10 cellular contexts compared by ENCODE assay signal in genomic region chr18:75408554-75409506, GRCh38. TPM values are rescaled to one million over a fixed set of nuclear protein-coding genes. Genes with fewer than 3 reads are reported as not detected.
DNase-seq lines count a peak whose midpoint lies in the region; ATAC-seq and TF ChIP-seq lines count a peak whose summit lies in the region.
"Had no signal": no experiment of that assay in that cellular context is flagged by ENCODE, and none has a peak within 500 bp of the region (broad histone marks: within the 10 kb centered on the region; RNA-seq: fewer than 3 reads in every experiment).

No MANE protein-coding gene starts in this region.

- peaks cover 11% of the 10 kb centered on the region for H3K4me1 Mint-ChIP-seq in stimulated activated naive CD8-positive, alpha-beta T cell treated with anti-CD3 and anti-CD28 coated beads, Interleukin-15, amount 100 ng/mL, for 72 hours

- H3K4me1 ChIP-seq in right atrium auricular region: no peaks in the 10 kb centered on the region
- H3K4me1 ChIP-seq: body of pancreas had no signal

- H3K4me3 ChIP-seq in right atrium auricular region: no peak overlapping the region
- H3K4me3 ChIP-seq: body of pancreas had no signal

- H3K9me3 ChIP-seq in right atrium auricular region: no peaks in the 10 kb centered on the region
- H3K9me3 ChIP-seq: body of pancreas had no signal

- H3K27ac Mint-ChIP-seq in stimulated activated naive CD8-positive, alpha-beta T cell treated with anti-CD3 and anti-CD28 coated beads, Interleukin-15, amount 100 ng/mL, for 72 hours: peak overlapping the region in 1 of 2 donors; percentile 45

- TF ChIP-seq CTCF in right atrium auricular region (IDR thresholded peaks at IDR 0.05): no peak

- no peaks in the 10 kb centered on the region for H3K9me3 Mint-ChIP-seq in stimulated activated naive CD8-positive, alpha-beta T cell treated with anti-CD3 and anti-CD28 coated beads, Interleukin-15, amount 100 ng/mL, for 72 hours

- DNase-seq in activated effector memory CD4-positive, alpha-beta T cell treated with anti-CD3 and anti-CD28 coated beads, Interleukin-2, amount 50 U/mL, for 16 hours: peak; percentile 66
- DNase-seq in activated effector memory CD4-positive, alpha-beta T cell treated with Interleukin-2 at 50 U/mL for 16 hours: no peak
- peak; percentile 89 for DNase-seq in fibroblast of the conjunctiva (ENCODE audit: low read depth)
- peak; percentile 37 to 52 for DNase-seq in stimulated activated naive CD8-positive, alpha-beta T cell treated with anti-CD3 and anti-CD28 coated beads, Interleukin-15, amount 100 ng/mL, for 72 hours
- DNase-seq in right atrium auricular region (ENCODE audit: low spot score): no peak

- H3K27me3 Mint-ChIP-seq in stimulated activated naive CD8-positive, alpha-beta T cell treated with anti-CD3 and anti-CD28 coated beads, Interleukin-15, amount 100 ng/mL, for 72 hours: peaks cover 14% of the 10 kb centered on the region

- H3K36me3 ChIP-seq in right atrium auricular region: no peaks in the 10 kb centered on the region

- no peaks in the 10 kb centered on the region for H3K27me3 ChIP-seq in right atrium auricular region
- H3K27me3 ChIP-seq: body of pancreas had no signal

- no peak overlapping the region for H3K27ac ChIP-seq in right atrium auricular region
- H3K27ac ChIP-seq: body of pancreas had no signal

- no peak overlapping the region for H3K4me3 Mint-ChIP-seq in stimulated activated naive CD8-positive, alpha-beta T cell treated with anti-CD3 and anti-CD28 coated beads, Interleukin-15, amount 100 ng/mL, for 72 hours

- ATAC-seq in SK-N-SH treated with all-trans-retinoic acid at 6 μM for 48 hours (peak; percentile 85), HG03135 (IDR thresholded peaks at IDR 0.05; ENCODE audit: unreplicated experiment) (no peak), GM18867 (IDR thresholded peaks at IDR 0.05; ENCODE audit: unreplicated experiment) (no peak)
- ATAC-seq in stimulated activated naive CD8-positive, alpha-beta T cell treated with anti-CD3 and anti-CD28 coated beads, Interleukin-15, amount 100 ng/mL, for 72 hours: peak; percentile 94
- ATAC-seq: body of pancreas had no signal

TF ChIP-seq in SK-N-SH treated with all-trans-retinoic acid at 6 μM for 48 hours, 23 proteins besides CTCF, POLR2A, EP300 and RAD21:
- TF ChIP-seq CSRNP3 (CRISPR knock-in tag; IDR thresholded peaks at IDR 0.05): no peak
- TF ChIP-seq ISL1 (CRISPR knock-in tag; IDR thresholded peaks at IDR 0.05): peak; percentile 22; the same call in 1 of the 2 replicates
- TF ChIP-seq CREB5 (CRISPR knock-in tag; IDR thresholded peaks at IDR 0.05; ENCODE audit: low read depth): no peak
- no peak for TF ChIP-seq TSHZ2 (CRISPR knock-in tag; IDR thresholded peaks at IDR 0.05)
- no peak for TF ChIP-seq CSDC2 (CRISPR knock-in tag; IDR thresholded peaks at IDR 0.05)

RNA-seq across cellular contexts. Expression of gene SMIM21, which starts 18.7 kb away (rescaled TPM):
- total RNA-seq in right atrium auricular region: not detected
- total RNA-seq: body of pancreas, posterior vena cava had no signal

Comparison
In these comparisons a context has a peak if more than half of its experiments do, and no peak if none do; other contexts are left out.
1. DNase-seq: peak in activated effector memory CD4-positive, alpha-beta T cell treated with anti-CD3 and anti-CD28 coated beads, Interleukin-2, amount 50 U/mL, for 16 hours (single experiment), fibroblast of the conjunctiva (single experiment) and stimulated activated naive CD8-positive, alpha-beta T cell treated with anti-CD3 and anti-CD28 coated beads, Interleukin-15, amount 100 ng/mL, for 72 hours (2 of 2); none in activated effector memory CD4-positive, alpha-beta T cell treated with Interleukin-2 at 50 U/mL for 16 hours (single experiment) and right atrium auricular region (single experiment).
2. ATAC-seq: peak in SK-N-SH treated with all-trans-retinoic acid at 6 μM for 48 hours (single experiment) and stimulated activated naive CD8-positive, alpha-beta T cell treated with anti-CD3 and anti-CD28 coated beads, Interleukin-15, amount 100 ng/mL, for 72 hours (single experiment); none in HG03135 (single experiment) and GM18867 (single experiment).